8 cellular contexts compared by ENCODE assay signal in genomic region chr17:42555122-42555622, GRCh38. TPM values are rescaled to one million over a fixed set of nuclear protein-coding genes. Genes with fewer than 3 reads are reported as not detected.
DNase-seq lines count a peak whose midpoint lies in the region; FAIRE-seq and TF ChIP-seq lines count a peak whose summit lies in the region.

No MANE protein-coding gene starts in this region.

- intact Hi-C loops in breast epithelium (cut with DNase I; ENCODE audit: low total_unique reads): no loop called here

- peak overlapping the region; percentile 72 for H3K27ac Mint-ChIP-seq in activated naive CD4-positive, alpha-beta T cell treated with anti-CD3 and anti-CD28 coated beads, Interleukin-2, amount 50 U/mL, for 24 hours

- H3K27me3 ChIP-seq in breast epithelium (no peaks in the 10 kb centered on the region), mesenchymal stem cell (ENCODE audit: control insufficient read depth in 1 of 2, insufficient read depth in 1 of 2, low read length in 2 of 2) (no peaks in the 10 kb centered on the region)

- peak overlapping the region; percentile 74 to 87 (median 75) for H3K4me3 ChIP-seq in breast epithelium
- peak overlapping the region; percentile 74 to 95 for H3K4me3 ChIP-seq in mesenchymal stem cell (ENCODE audit: insufficient read depth in 1 of 2, low read depth in 1 of 2, low read length in 2 of 2)
- H3K4me3 ChIP-seq in urinary bladder (ENCODE audit: low read depth, low read length): peak overlapping the region; percentile 51

- H2BK12ac ChIP-seq in mesenchymal stem cell (ENCODE audit: low read length in 2 of 2): peak overlapping the region in 1 of 2 experiments; percentile 66

- no peak for TF ChIP-seq CTCF in breast epithelium (IDR thresholded peaks at IDR 0.05)

- H4K8ac ChIP-seq in mesenchymal stem cell (ENCODE audit: low read length): peak overlapping the region; percentile 93

- H3K79me1 ChIP-seq in mesenchymal stem cell (replicated peaks; ENCODE audit: low read length, poor library complexity, severe bottlenecking): peaks cover 10% of the 10 kb centered on the region

- TF ChIP-seq POLR2A in breast epithelium (IDR thresholded peaks at IDR 0.05) (no peak), GM12892 (IDR thresholded peaks at IDR 0.05; ENCODE audit: low read depth, low read length) (no peak)

- H2BK15ac ChIP-seq in mesenchymal stem cell (ENCODE audit: low read depth, poor library complexity, severe bottlenecking): no peak overlapping the region

- H3K18ac ChIP-seq in mesenchymal stem cell (ENCODE audit: low read depth in 1 of 2, low read length in 2 of 2): peak overlapping the region; percentile 96 to 99

- peak overlapping the region in 1 of 2 experiments; percentile 85 for H3K14ac ChIP-seq in mesenchymal stem cell (ENCODE audit: low read length in 2 of 2)

- H3K36me3 ChIP-seq in breast epithelium: no peaks in the 10 kb centered on the region
- H3K36me3 ChIP-seq in mesenchymal stem cell (ENCODE audit: control insufficient read depth in 1 of 2, insufficient read depth in 2 of 2, low read depth in 1 of 2, low read length in 2 of 2): peaks cover 3 to 15% of the 10 kb centered on the region in 2 experiments
- H3K36me3 ChIP-seq in urinary bladder (ENCODE audit: insufficient read depth): no peaks in the 10 kb centered on the region

- no peak overlapping the region for H4K91ac ChIP-seq in mesenchymal stem cell (ENCODE audit: low read length)

- peak overlapping the region; percentile 97 for H2AK5ac ChIP-seq in mesenchymal stem cell (ENCODE audit: low read length, severe bottlenecking)

- H3K23ac ChIP-seq in mesenchymal stem cell (ENCODE audit: low read length in 2 of 2): peak overlapping the region in 1 of 2 experiments; percentile 91

- peaks cover 20% of the 10 kb centered on the region for H3K4me1 Mint-ChIP-seq in activated naive CD4-positive, alpha-beta T cell treated with anti-CD3 and anti-CD28 coated beads, Interleukin-2, amount 50 U/mL, for 24 hours

- peak overlapping the region; percentile 97 for H3K9ac ChIP-seq in mesenchymal stem cell (ENCODE audit: low read length)

- H3K36me3 Mint-ChIP-seq in activated naive CD4-positive, alpha-beta T cell treated with anti-CD3 and anti-CD28 coated beads, Interleukin-2, amount 50 U/mL, for 24 hours: no peaks in the 10 kb centered on the region

- peak overlapping the region; percentile 89 for H3K4me3 Mint-ChIP-seq in activated naive CD4-positive, alpha-beta T cell treated with anti-CD3 and anti-CD28 coated beads, Interleukin-2, amount 50 U/mL, for 24 hours

- peaks cover 3 to 10% of the 10 kb centered on the region in 2 donors for H3K4me1 ChIP-seq in breast epithelium
- peaks cover 20% of the 10 kb centered on the region for H3K4me1 ChIP-seq in mesenchymal stem cell (ENCODE audit: control insufficient read depth, insufficient read depth, low read depth, low read length)
- no peaks in the 10 kb centered on the region for H3K4me1 ChIP-seq in urinary bladder (ENCODE audit: insufficient read depth)

- H3K27ac ChIP-seq in breast epithelium (peak overlapping the region; percentile 91 to 94), mesenchymal stem cell (ENCODE audit: low read length, poor library complexity, severe bottlenecking) (peak overlapping the region; percentile 93), urinary bladder (ENCODE audit: low read depth) (peak overlapping the region; percentile 87)

- H3K9me3 ChIP-seq in breast epithelium: no peaks in the 10 kb centered on the region
- no peaks in the 10 kb centered on the region for H3K9me3 ChIP-seq in mesenchymal stem cell (ENCODE audit: control insufficient read depth, low read length)

- 32% methylated on average over 3 of the region's 4 CpGs for WGBS in mesenchymal stem cell
- 25% methylated on average over 4 of the region's 4 CpGs for WGBS in urinary bladder

- H3K27me3 Mint-ChIP-seq in activated naive CD4-positive, alpha-beta T cell treated with anti-CD3 and anti-CD28 coated beads, Interleukin-2, amount 50 U/mL, for 24 hours: no peaks in the 10 kb centered on the region

- no peaks in the 10 kb centered on the region for H3K9me3 Mint-ChIP-seq in activated naive CD4-positive, alpha-beta T cell treated with anti-CD3 and anti-CD28 coated beads, Interleukin-2, amount 50 U/mL, for 24 hours

- no peak overlapping the region for H2BK120ac ChIP-seq in mesenchymal stem cell (ENCODE audit: low read depth, low read length)

- DNase-seq in activated naive CD4-positive, alpha-beta T cell treated with Interleukin-2 at 50 U/mL for 16 hours: no peak
- no peak for DNase-seq in breast epithelium (ENCODE audit: low spot score in 2 of 2)
- no peak for DNase-seq in mesenchymal stem cell
- no peak for DNase-seq in GM12892 (ENCODE audit: insufficient read length)
- DNase-seq in stimulated activated CD8-positive, alpha-beta memory T cell treated with anti-CD3 and anti-CD28 coated beads, Interleukin-4, amount 100 ng/mL, for 48 hours: no peak
- DNase-seq in foreskin melanocyte: no peak

- H3K4ac ChIP-seq in mesenchymal stem cell (ENCODE audit: low read depth in 1 of 2, low read length in 2 of 2): peak overlapping the region in 1 of 2 experiments; percentile 75

- no peak for FAIRE-seq in GM12892 (lab: Jason Lieb, UNC)

- H2AFZ ChIP-seq in mesenchymal stem cell (ENCODE audit: low read depth, low read length): peak overlapping the region; percentile 72

- H2BK5ac ChIP-seq in mesenchymal stem cell (ENCODE audit: low read depth, low read length, poor library complexity, severe bottlenecking): no peak overlapping the region

- H3K4me2 ChIP-seq in mesenchymal stem cell (ENCODE audit: low read length, poor library complexity, severe bottlenecking): peak overlapping the region; percentile 96

RNA-seq across cellular contexts. Expression of gene HSD17B1, which starts 2.4 kb away (rescaled TPM):
- 1 to 10 TPM; 1.2 to 5.6 (median 1.8) TPM for total RNA-seq in breast epithelium
- 0.57 TPM for polyA plus RNA-seq in mesenchymal stem cell (2013, experiment 1 of 2)
- polyA plus RNA-seq in mesenchymal stem cell (2013, experiment 2 of 2): 0.59 TPM
- total RNA-seq in urinary bladder: 1.5 TPM
- polyA plus RNA-seq in urinary bladder: 2.5 TPM
- 0.78 TPM for polyA plus RNA-seq in GM12892 (2012; ENCODE audit: missing spikeins)

RNA-seq across cellular contexts. Expression of gene COASY, which starts 6.8 kb away (rescaled TPM):
- total RNA-seq in breast epithelium (10 to 100 TPM; 21.4 to 48.1 (median 26.9) TPM), urinary bladder (8.8 TPM)
- polyA plus RNA-seq in mesenchymal stem cell (2013, experiment 1 of 2): 77.2 TPM
- polyA plus RNA-seq in mesenchymal stem cell (2013, experiment 2 of 2): 75.7 TPM
- polyA plus RNA-seq in urinary bladder: 43.7 TPM
- 40.8 TPM for polyA plus RNA-seq in GM12892 (2012; ENCODE audit: missing spikeins)

RNA-seq across cellular contexts. Expression of gene MLX, which starts 11.7 kb away (rescaled TPM):
- total RNA-seq in breast epithelium (10 to 100 TPM; 27.2 to 49.8 (median 39.4) TPM), urinary bladder (17.1 TPM)
- polyA plus RNA-seq in mesenchymal stem cell (2013, experiment 1 of 2): 45.3 TPM
- polyA plus RNA-seq in mesenchymal stem cell (2013, experiment 2 of 2): 45.3 TPM
- 38.0 TPM for polyA plus RNA-seq in urinary bladder
- 35.1 TPM for polyA plus RNA-seq in GM12892 (2012; ENCODE audit: missing spikeins)

RNA-seq across cellular contexts. Expression of gene NAGLU, which starts 19.1 kb away (rescaled TPM):
- total RNA-seq in breast epithelium (100 to 1,000 TPM in 1 of 3 donors, 10 to 100 TPM in 2; 42.9 to 101 (median 48.4) TPM), urinary bladder (18.0 TPM)
- 51.2 TPM for polyA plus RNA-seq in mesenchymal stem cell (2013, experiment 1 of 2)
- polyA plus RNA-seq in mesenchymal stem cell (2013, experiment 2 of 2): 52.1 TPM
- polyA plus RNA-seq in urinary bladder: 40.3 TPM
- polyA plus RNA-seq in GM12892 (2012; ENCODE audit: missing spikeins): 6.6 TPM

RNA-seq across cellular contexts. Expression of gene PSMC3IP, which starts 22.4 kb away (rescaled TPM):
- total RNA-seq in breast epithelium (1 to 10 TPM; 3.3 to 4.2 (median 3.5) TPM), urinary bladder (4.5 TPM)
- polyA plus RNA-seq in mesenchymal stem cell (2013, experiment 1 of 2): 5.2 TPM
- 4.7 TPM for polyA plus RNA-seq in mesenchymal stem cell (2013, experiment 2 of 2)
- 7.9 TPM for polyA plus RNA-seq in urinary bladder
- 12.3 TPM for polyA plus RNA-seq in GM12892 (2012; ENCODE audit: missing spikeins)
